In genomic region chr16:5097066-5097469, GRCh38 we compare ENCODE assay signal across 8 cellular contexts. TPM values are rescaled to one million over a fixed set of nuclear protein-coding genes. Genes with fewer than 3 reads are reported as not detected.
DNase-seq lines count a peak whose midpoint lies in the region; TF ChIP-seq lines count a peak whose summit lies in the region.
"Not testable (repeated sequence)": the region's sequence is repeated elsewhere in the genome, so short reads cannot be mapped to it uniquely, and the experiment has no call there.

No MANE protein-coding gene starts in this region.

- not testable (repeated sequence) for H3K4me1 ChIP-seq in PC-9 (replicated peaks; ENCODE audit: insufficient read depth)

- H3K9me3 ChIP-seq in PC-9 (ENCODE audit: insufficient read depth, low read depth), result not testable (repeated sequence)

- BruUV-seq in PC-9 (replicated peaks; lab: Mats Ljungman, UMichigan), result TSS peak; percentile 66

- H3K9me3 Mint-ChIP-seq in activated CD4-positive, alpha-beta memory T cell treated with anti-CD3 and anti-CD28 coated beads, Interleukin-2, amount 10 ng/mL, durations not matched to agents 7 days and 5 days, result not testable (repeated sequence)

- 0 out of 2 replicates have a peak overlapping the region, but pooled peaks have one; percentile 66 for H2AFZ ChIP-seq in PC-9

- intact Hi-C loops in PC-9 (cut with micrococcal nuclease; ENCODE audit: unreplicated experiment), result loop anchor here (5.0 to 10.0 kb wide), 4 partner anchors 140 to 592 kb away; partner anchors contain the start of gene SEC14L5
- intact Hi-C loops in head of caudate nucleus (cut with DNase I), result not testable (repeated sequence)

- not testable (repeated sequence) for H3K79me2 ChIP-seq in PC-9 (ENCODE audit: low read depth)

- H3K36me3 Mint-ChIP-seq in activated CD4-positive, alpha-beta memory T cell treated with anti-CD3 and anti-CD28 coated beads, Interleukin-2, amount 10 ng/mL, durations not matched to agents 7 days and 5 days (ENCODE audit: low read depth), result not testable (repeated sequence)

- H3K27ac Mint-ChIP-seq in activated CD4-positive, alpha-beta memory T cell treated with anti-CD3 and anti-CD28 coated beads, Interleukin-2, amount 10 ng/mL, durations not matched to agents 7 days and 5 days, result peak overlapping the region; percentile 78

- H3K9me2 ChIP-seq in PC-9 (ENCODE audit: insufficient read depth), result not testable (repeated sequence)

- not testable (repeated sequence) for H3K36me3 ChIP-seq in PC-9 (ENCODE audit: low read depth); brain microvascular endothelial cell (replicated peaks)

- H3K27me3 ChIP-seq in HL-60 (ENCODE audit: insufficient read depth, poor library complexity, severe bottlenecking); PC-9 (ENCODE audit: insufficient read depth, low read depth); brain microvascular endothelial cell (replicated peaks): not testable (repeated sequence)

- TF ChIP-seq CTCF in AG10803 (conservative IDR thresholded peaks at IDR 0.05; ENCODE audit: low read length); HL-60 (IDR thresholded peaks at IDR 0.05; ENCODE audit: insufficient read depth, low read length); PC-9 (conservative IDR thresholded peaks at IDR 0.05); brain microvascular endothelial cell (IDR thresholded peaks at IDR 0.05; ENCODE audit: low read depth, low read length, missing control alignments): not testable (repeated sequence)

- H3K4me3 ChIP-seq in AG10803 (ENCODE audit: low read length) (peak overlapping the region; percentile 67), HL-60 (replicated peaks; ENCODE audit: insufficient read depth, low read length) (peak overlapping the region; percentile 75), PC-9 (peak overlapping the region; percentile 92), brain microvascular endothelial cell (ENCODE audit: low read depth, low read length) (peak overlapping the region; percentile 69)

- POLR2A ChIA-PET in PC-9 (lab: Charles Lee; ENCODE audit: unreplicated experiment), result interaction anchor here (0.6 kb wide), 1 partner anchor 304 kb away, joined by 13 read pairs; no protein-coding TSS in a partner anchor
- POLR2A ChIA-PET in activated CD4-positive, alpha-beta memory T cell treated with anti-CD3 and anti-CD28 coated beads, Interleukin-2, amount 10 ng/mL, durations not matched to agents 7 days and 5 days (lab: Charles Lee), result not testable (repeated sequence)

- not testable (repeated sequence) for H4K20me1 ChIP-seq in PC-9 (ENCODE audit: insufficient read depth)

- CTCF ChIA-PET in PC-9 (lab: Charles Lee); activated CD4-positive, alpha-beta memory T cell treated with anti-CD3 and anti-CD28 coated beads, Interleukin-2, amount 10 ng/mL, durations not matched to agents 7 days and 5 days (lab: Charles Lee): not testable (repeated sequence)

- DNase-seq in AG10803 (ENCODE audit: low read depth); brain microvascular endothelial cell: not testable (repeated sequence)
- peak in 1 of 2 experiments; percentile 33 for DNase-seq in HL-60 (ENCODE audit: low read depth in 1 of 2, low spot score in 1 of 2)
- DNase-seq in PC-9, result peak in 1 of 2 experiments; percentile 25
- peak; percentile 37 for DNase-seq in activated CD4-positive, alpha-beta memory T cell treated with anti-CD3 and anti-CD28 coated beads, Interleukin-2, amount 10 ng/mL, durations not matched to agents 7 days and 5 days
- DNase-seq in head of caudate nucleus, result peak in 41 of 42 donors; percentile 12 to 82 (median 49)
- peak; percentile 22 for DNase-seq in myocyte (ENCODE audit: low read depth)
- peak; percentile 19 for DNase-seq in stimulated activated CD4-positive, alpha-beta T cell treated with anti-CD3 and anti-CD28 coated beads, Interleukin-2, amount 100 ng/mL, for 4 hours (ENCODE audit: low read depth)

- H3K4me2 ChIP-seq in PC-9, result peak overlapping the region; percentile 81

- peaks cover 28% of the 10 kb centered on the region for H3K4me1 Mint-ChIP-seq in activated CD4-positive, alpha-beta memory T cell treated with anti-CD3 and anti-CD28 coated beads, Interleukin-2, amount 10 ng/mL, durations not matched to agents 7 days and 5 days

- H3K4me3 Mint-ChIP-seq in activated CD4-positive, alpha-beta memory T cell treated with anti-CD3 and anti-CD28 coated beads, Interleukin-2, amount 10 ng/mL, durations not matched to agents 7 days and 5 days, result peak overlapping the region; percentile 82

- not testable (repeated sequence) for H3F3A ChIP-seq in PC-9 (ENCODE audit: insufficient read depth, low read depth)

- H3K27ac ChIP-seq in HL-60 (replicated peaks) (peak overlapping the region; percentile 63), brain microvascular endothelial cell (peak overlapping the region; percentile 58)
- H3K27ac ChIP-seq in PC-9, result not testable (repeated sequence)

- in situ Hi-C loops in brain microvascular endothelial cell (cut with HindIII; ENCODE audit: low pct_ligation_motif_present, low sequenced_read_pairs), result not testable (repeated sequence)

- peaks cover 10% of the 10 kb centered on the region for H3K27me3 Mint-ChIP-seq in activated CD4-positive, alpha-beta memory T cell treated with anti-CD3 and anti-CD28 coated beads, Interleukin-2, amount 10 ng/mL, durations not matched to agents 7 days and 5 days

RNA-seq across cellular contexts. Expression of gene EEF2KMT, which starts 0.5 kb away (rescaled TPM):
- total RNA-seq in PC-9 (2021) (10.4 TPM in 2 replicates), myocyte (25.1 TPM in 2 replicates)
- total RNA-seq in activated CD4-positive, alpha-beta memory T cell treated with anti-CD3 and anti-CD28 coated beads, Interleukin-2, amount 10 ng/mL, durations not matched to agents 7 days and 5 days, result 1 to 10 TPM; 7.7 to 8.4 TPM
- 12.5 TPM for polyA plus RNA-seq in myocyte (2012)

RNA-seq across cellular contexts. Expression of gene ALG1, which starts 25.4 kb away (rescaled TPM):
- total RNA-seq in PC-9 (2021), result 37.3 and 38.1 TPM in 2 replicates
- total RNA-seq in activated CD4-positive, alpha-beta memory T cell treated with anti-CD3 and anti-CD28 coated beads, Interleukin-2, amount 10 ng/mL, durations not matched to agents 7 days and 5 days, result 10 to 100 TPM; 18.7 to 19.3 TPM
- 16.9 and 20.6 TPM in 2 replicates for total RNA-seq in myocyte
- 24.8 TPM for polyA plus RNA-seq in myocyte (2012)

RNA-seq across cellular contexts. Expression of gene C16orf89, which starts 31.3 kb away (rescaled TPM):
- total RNA-seq in PC-9 (2021) (not detected in 2 replicates), myocyte (0.43 and 0.94 TPM in 2 replicates)
- not detected for total RNA-seq in activated CD4-positive, alpha-beta memory T cell treated with anti-CD3 and anti-CD28 coated beads, Interleukin-2, amount 10 ng/mL, durations not matched to agents 7 days and 5 days
- 0.08 TPM for polyA plus RNA-seq in myocyte (2012)
